Comparison of ENCODE assay signal across 15 cellular contexts in the genomic region with DNA sequence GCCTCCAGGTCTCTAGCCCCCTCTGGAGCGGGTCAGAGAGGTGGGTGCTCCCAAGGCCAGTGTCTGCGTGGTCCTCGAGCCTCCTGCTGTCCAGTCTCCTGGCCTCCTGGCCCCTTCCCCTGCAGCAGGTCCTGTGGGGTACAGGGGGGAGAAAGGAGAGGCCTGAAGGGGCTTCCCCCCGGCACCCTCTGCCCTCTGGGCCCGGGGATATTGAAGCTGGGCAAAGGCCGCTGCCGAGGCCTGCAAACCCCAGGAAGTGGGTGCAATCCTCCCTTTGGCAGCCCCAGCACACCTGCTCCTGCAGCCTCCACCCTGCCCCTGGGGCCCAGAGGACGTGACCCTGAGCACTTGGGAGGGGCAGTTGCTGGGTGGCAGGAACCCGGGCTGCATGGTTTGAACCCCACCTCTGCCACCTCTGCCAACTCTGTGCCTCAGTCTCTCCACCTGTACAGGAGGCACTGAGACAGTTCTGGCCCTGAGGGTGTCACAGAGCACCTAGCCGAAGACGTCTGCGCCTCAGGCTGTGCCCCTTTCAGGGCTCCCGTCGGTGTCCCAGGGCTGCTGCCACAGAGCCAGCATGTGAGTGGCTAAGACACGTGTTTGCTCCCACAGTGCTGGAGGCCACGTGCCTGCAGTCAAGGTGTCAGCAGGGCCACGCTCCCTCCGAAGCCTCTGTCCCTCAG.
"Had no signal": no experiment of that assay in that cellular context is flagged by ENCODE, and none has a peak within 500 bp of the region (broad histone marks: within the 10 kb centered on the region; RNA-seq: fewer than 3 reads in every experiment).

No MANE protein-coding gene starts in this region.

- H3K27me3 ChIP-seq: heart left ventricle, neutrophil, vagina had no signal

- H3K9me3 ChIP-seq: heart left ventricle, neutrophil, vagina had no signal

- H3K27ac ChIP-seq: heart left ventricle, neutrophil, vagina had no signal

- H3K36me3 ChIP-seq: heart left ventricle, neutrophil, vagina had no signal

- FAIRE-seq: endothelial cell of umbilical vein, frontal cortex had no signal

- ATAC-seq: naive thymus-derived CD4-positive, alpha-beta T cell; T-helper 17 cell had no signal

- DNase-seq: activated B cell treated with CpG ODN at 0.5 μM for 24 hours; activated CD4-positive, alpha-beta T cell treated with anti-CD3 and anti-CD28 coated beads, Interleukin-2, amount 50 U/mL, for 1 hour; activated gamma-delta T cell; activated naive CD8-positive, alpha-beta T cell treated with anti-CD3 and anti-CD28 coated beads for 36 hours; activated T-cell treated with anti-CD3 and anti-CD28 coated beads, Interleukin-2, amount 50 U/mL, for 1 hour; islet precursor cell; naive thymus-derived CD4-positive, alpha-beta T cell; stimulated activated CD4-positive, alpha-beta T cell treated with anti-CD3 and anti-CD28 coated beads, Interleukin-4, amount 100 ng/mL, for 24 hours; stimulated activated naive CD8-positive, alpha-beta T cell treated with anti-CD3 and anti-CD28 coated beads, Interleukin-15, amount 100 ng/mL, for 72 hours had no signal

- H3K4me3 ChIP-seq: heart left ventricle, vagina had no signal
